Comparison of ENCODE assay signal across 1 cellular context in the genomic region with DNA sequence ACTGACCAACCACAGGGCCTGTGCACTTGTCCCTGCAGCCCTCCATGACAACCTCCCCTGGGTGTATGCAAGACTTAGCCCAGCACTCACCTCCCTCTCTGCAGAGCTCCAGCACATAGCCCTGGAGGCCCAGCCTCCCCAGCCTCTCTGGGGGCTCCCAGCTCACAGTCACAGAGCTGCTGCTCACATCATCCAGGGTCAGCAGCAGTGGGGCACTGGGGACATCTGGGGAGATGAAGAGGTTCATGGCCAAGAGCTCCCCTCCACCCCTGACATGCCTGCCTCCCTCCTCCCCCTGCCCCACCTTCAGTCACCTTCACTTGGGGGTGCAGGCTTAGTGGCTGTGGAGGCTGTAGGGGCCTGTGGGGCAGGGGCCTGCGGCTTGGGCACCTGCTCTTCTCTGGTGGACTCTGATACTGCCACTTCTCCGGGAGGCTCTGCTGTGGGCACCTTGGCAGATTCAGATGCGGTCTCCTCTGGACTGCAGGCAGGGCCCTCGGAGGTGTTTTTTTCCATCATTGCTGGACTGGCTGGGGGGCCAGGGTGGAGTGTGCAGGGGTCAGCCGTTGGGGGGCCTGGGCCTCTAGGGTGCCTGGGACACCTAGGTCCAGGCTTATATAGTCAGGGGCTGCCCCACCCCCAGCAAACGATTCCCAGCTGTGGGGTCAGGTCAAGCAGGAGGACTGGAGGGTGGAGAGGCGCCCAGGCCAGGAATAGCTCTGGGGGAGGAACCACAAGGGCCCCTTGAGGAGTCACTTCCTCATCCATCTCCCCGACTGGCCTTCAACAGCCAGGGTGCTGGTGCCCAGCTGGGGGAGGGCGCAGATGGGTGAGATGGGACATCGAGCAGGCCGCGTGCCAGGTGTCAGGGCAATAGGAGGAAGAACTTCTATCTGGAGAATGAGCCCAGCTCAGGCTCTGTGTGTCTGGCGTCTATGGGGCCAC.
TF ChIP-seq lines count a peak whose summit lies in the region.

A gene with protein sequence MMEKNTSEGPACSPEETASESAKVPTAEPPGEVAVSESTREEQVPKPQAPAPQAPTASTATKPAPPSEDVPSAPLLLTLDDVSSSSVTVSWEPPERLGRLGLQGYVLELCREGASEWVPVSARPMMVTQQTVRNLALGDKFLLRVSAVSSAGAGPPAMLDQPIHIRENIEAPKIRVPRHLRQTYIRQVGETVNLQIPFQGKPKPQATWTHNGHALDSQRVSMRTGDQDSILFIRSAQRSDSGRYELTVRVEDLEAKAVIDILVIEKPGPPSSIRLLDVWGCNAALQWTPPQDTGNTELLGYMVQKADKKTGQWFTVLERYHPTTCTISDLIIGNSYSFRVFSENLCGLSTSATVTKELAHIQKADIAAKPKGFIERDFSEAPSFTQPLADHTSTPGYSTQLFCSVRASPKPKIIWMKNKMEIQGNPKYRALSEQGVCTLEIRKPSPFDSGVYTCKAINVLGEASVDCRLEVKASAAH (minus strand): TSS at position 590 of the 945 bp plus-strand sequence. CDS start 71 bp downstream, at position 519.

TF ChIP-seq in HepG2, 621 proteins besides CTCF, POLR2A, EP300 and RAD21 (continued from another document):
- TF ChIP-seq, protein P1, sequence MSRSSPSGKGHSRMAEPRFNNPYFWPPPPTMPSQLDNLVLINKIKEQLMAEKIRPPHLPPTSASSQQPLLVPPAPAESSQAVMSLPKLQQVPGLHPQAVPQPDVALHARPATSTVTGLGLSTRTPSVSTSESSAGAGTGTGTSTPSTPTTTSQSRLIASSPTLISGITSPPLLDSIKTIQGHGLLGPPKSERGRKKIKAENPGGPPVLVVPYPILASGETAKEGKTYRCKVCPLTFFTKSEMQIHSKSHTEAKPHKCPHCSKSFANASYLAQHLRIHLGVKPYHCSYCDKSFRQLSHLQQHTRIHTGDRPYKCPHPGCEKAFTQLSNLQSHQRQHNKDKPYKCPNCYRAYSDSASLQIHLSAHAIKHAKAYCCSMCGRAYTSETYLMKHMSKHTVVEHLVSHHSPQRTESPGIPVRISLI (CRISPR knock-in tag; IDR thresholded peaks at IDR 0.05; ENCODE audit: borderline replicate concordance) = no peak
- TF ChIP-seq AGO2 (optimal IDR thresholded peaks at IDR 0.05; ENCODE audit: low read depth, low read length) (no peak), SCMH1 (CRISPR knock-in tag; IDR thresholded peaks at IDR 0.05; ENCODE audit: borderline replicate concordance) (no peak), TBX2 (CRISPR knock-in tag; IDR thresholded peaks at IDR 0.05; ENCODE audit: borderline replicate concordance) (no peak), ZNF468 (CRISPR knock-in tag; IDR thresholded peaks at IDR 0.05) (no peak), ZFP36L1 (CRISPR knock-in tag; IDR thresholded peaks at IDR 0.05) (no peak), U2AF1 (optimal IDR thresholded peaks at IDR 0.05; ENCODE audit: low read depth, low read length) (no peak), ZFP36 (IDR thresholded peaks at IDR 0.05; ENCODE audit: borderline replicate concordance, low read depth, low read length, partially characterized antibody) (no peak), HOXA5 (CRISPR knock-in tag; IDR thresholded peaks at IDR 0.05) (no peak), CENPX (CRISPR knock-in tag; IDR thresholded peaks at IDR 0.05) (no peak), ZNF703 (CRISPR knock-in tag; IDR thresholded peaks at IDR 0.05; ENCODE audit: borderline replicate concordance) (no peak), FIP1L1 (IDR thresholded peaks at IDR 0.05; ENCODE audit: borderline replicate concordance, insufficient read depth, low read depth, low read length) (no peak)
- TF ChIP-seq, protein P2, sequence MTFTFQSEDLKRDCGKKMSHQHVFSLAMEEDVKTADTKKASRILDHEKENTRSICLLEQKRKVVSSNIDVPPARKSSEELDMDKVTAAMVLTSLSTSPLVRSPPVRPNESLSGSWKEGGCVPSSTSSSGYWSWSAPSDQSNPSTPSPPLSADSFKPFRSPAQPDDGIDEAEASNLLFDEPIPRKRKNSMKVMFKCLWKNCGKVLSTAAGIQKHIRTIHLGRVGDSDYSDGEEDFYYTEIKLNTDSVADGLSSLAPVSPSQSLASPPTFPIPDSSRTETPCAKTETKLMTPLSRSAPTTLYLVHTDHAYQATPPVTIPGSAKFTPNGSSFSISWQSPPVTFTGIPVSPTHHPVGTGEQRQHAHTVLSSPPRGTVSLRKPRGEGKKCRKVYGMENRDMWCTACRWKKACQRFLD (CRISPR knock-in tag; IDR thresholded peaks at IDR 0.05; ENCODE audit: borderline replicate concordance) = no peak
- TF ChIP-seq, protein P3, sequence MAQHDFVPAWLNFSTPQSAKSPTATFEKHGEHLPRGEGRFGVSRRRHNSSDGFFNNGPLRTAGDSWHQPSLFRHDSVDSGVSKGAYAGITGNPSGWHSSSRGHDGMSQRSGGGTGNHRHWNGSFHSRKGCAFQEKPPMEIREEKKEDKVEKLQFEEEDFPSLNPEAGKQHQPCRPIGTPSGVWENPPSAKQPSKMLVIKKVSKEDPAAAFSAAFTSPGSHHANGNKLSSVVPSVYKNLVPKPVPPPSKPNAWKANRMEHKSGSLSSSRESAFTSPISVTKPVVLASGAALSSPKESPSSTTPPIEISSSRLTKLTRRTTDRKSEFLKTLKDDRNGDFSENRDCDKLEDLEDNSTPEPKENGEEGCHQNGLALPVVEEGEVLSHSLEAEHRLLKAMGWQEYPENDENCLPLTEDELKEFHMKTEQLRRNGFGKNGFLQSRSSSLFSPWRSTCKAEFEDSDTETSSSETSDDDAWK (CRISPR knock-in tag; IDR thresholded peaks at IDR 0.05) = no peak
- TF ChIP-seq, protein P4, sequence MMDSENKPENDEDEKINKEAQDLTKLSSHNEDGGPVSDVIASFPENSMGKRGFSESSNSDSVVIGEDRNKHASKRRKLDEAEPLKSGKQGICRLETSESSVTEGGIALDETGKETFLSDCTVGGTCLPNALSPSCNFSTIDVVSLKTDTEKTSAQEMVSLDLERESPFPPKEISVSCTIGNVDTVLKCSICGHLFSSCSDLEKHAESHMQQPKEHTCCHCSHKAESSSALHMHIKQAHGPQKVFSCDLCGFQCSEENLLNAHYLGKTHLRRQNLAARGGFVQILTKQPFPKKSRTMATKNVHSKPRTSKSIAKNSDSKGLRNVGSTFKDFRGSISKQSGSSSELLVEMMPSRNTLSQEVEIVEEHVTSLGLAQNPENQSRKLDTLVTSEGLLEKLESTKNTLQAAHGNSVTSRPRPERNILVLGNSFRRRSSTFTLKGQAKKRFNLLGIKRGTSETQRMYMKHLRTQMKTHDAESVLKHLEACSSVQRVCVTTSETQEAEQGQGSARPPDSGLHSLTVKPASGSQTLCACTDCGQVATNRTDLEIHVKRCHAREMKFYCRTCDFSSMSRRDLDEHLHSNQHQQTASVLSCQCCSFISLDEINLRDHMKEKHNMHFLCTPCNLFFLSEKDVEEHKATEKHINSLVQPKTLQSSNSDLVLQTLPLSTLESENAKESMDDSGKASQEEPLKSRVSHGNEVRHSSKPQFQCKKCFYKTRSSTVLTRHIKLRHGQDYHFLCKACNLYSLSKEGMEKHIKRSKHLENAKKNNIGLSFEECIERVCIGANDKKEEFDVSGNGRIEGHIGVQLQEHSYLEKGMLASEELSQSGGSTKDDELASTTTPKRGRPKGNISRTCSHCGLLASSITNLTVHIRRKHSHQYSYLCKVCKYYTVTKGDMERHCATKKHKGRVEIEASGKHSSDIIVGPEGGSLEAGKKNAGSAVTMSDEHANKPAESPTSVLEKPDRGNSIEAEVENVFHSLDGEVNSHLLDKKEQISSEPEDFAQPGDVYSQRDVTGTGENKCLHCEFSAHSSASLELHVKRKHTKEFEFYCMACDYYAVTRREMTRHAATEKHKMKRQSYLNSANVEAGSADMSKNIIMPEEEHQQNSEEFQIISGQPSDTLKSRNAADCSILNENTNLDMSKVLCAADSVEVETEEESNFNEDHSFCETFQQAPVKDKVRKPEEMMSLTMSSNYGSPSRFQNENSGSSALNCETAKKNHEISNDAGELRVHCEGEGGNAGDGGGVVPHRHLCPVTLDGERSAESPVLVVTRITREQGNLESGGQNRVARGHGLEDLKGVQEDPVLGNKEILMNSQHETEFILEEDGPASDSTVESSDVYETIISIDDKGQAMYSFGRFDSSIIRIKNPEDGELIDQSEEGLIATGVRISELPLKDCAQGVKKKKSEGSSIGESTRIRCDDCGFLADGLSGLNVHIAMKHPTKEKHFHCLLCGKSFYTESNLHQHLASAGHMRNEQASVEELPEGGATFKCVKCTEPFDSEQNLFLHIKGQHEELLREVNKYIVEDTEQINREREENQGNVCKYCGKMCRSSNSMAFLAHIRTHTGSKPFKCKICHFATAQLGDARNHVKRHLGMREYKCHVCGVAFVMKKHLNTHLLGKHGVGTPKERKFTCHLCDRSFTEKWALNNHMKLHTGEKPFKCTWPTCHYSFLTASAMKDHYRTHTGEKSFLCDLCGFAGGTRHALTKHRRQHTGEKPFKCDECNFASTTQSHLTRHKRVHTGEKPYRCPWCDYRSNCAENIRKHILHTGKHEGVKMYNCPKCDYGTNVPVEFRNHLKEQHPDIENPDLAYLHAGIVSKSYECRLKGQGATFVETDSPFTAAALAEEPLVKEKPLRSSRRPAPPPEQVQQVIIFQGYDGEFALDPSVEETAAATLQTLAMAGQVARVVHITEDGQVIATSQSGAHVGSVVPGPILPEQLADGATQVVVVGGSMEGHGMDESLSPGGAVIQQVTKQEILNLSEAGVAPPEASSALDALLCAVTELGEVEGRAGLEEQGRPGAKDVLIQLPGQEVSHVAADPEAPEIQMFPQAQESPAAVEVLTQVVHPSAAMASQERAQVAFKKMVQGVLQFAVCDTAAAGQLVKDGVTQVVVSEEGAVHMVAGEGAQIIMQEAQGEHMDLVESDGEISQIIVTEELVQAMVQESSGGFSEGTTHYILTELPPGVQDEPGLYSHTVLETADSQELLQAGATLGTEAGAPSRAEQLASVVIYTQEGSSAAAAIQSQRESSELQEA (CRISPR knock-in tag; IDR thresholded peaks at IDR 0.05; ENCODE audit: not compliant biosample characterization) = no peak
